5 cellular contexts compared by ENCODE assay signal in genomic region chrX:37042956-37043885, GRCh38. TPM values are rescaled to one million over a fixed set of nuclear protein-coding genes. Genes with fewer than 3 reads are reported as not detected.
"Had no signal": no experiment of that assay in that cellular context is flagged by ENCODE, and none has a peak within 500 bp of the region (broad histone marks: within the 10 kb centered on the region; RNA-seq: fewer than 3 reads in every experiment).

No MANE protein-coding gene starts in this region.

RNA-seq across cellular contexts. Expression of gene FAM47C, which starts 35.1 kb away (rescaled TPM):
- total RNA-seq: GM23248, GM23338, H1, H4, HFFc6 had no signal
- polyA plus RNA-seq: GM23248, GM23338, H1 had no signal
